Comparison of ENCODE assay signal across 12 cellular contexts in genomic region chr12:93438266-93439050, GRCh38. TPM values are rescaled to one million over a fixed set of nuclear protein-coding genes. Genes with fewer than 3 reads are reported as not detected.
A peak's percentile ranks its signal among the peaks of the same experiment; 100 is the strongest.
DNase-seq lines count a peak whose midpoint lies in the region; ATAC-seq and TF ChIP-seq lines count a peak whose summit lies in the region.
"Had no signal": no experiment of that assay in that cellular context is flagged by ENCODE, and none has a peak within 500 bp of the region (broad histone marks: within the 10 kb centered on the region; RNA-seq: fewer than 3 reads in every experiment).

No MANE protein-coding gene starts in this region.

- ATAC-seq in DND-41 (ENCODE audit: insufficient read depth, low read depth): no peak
- no peak for ATAC-seq in HG02885 (IDR thresholded peaks at IDR 0.05; ENCODE audit: poor library complexity, unreplicated experiment)
- ATAC-seq: esophagus mucosa had no signal

- no peak overlapping the region for H3K4me3 ChIP-seq in DND-41 (ENCODE audit: low read depth in 1 of 2, low read length in 2 of 2)
- H3K4me3 ChIP-seq in prostate gland: no peak overlapping the region

- no peak overlapping the region for H3K27ac ChIP-seq in DND-41 (ENCODE audit: low read length)
- H3K27ac ChIP-seq in prostate gland: no peak overlapping the region

- no peak for TF ChIP-seq CTCF in DND-41 (IDR thresholded peaks at IDR 0.05; ENCODE audit: borderline replicate concordance, extremely low read depth, low read length, poor library complexity, severe bottlenecking)
- no peak for TF ChIP-seq CTCF in neural crest cell (conservative IDR thresholded peaks at IDR 0.05)
- no peak for TF ChIP-seq CTCF in prostate gland (IDR thresholded peaks at IDR 0.05)

- H3K4me1 Mint-ChIP-seq in IgD-negative memory B cell (peaks cover 46 to 65% (median 57%) of the 10 kb centered on the region in 3 donors), neural crest cell (peaks cover 48% of the 10 kb centered on the region)
- H3K4me1 Mint-ChIP-seq in activated naive CD8-positive, alpha-beta T cell treated with anti-CD3 and anti-CD28 coated beads for 36 hours: peaks cover 66% of the 10 kb centered on the region

- DNase-seq in DND-41: no peak
- DNase-seq in activated naive CD8-positive, alpha-beta T cell treated with anti-CD3 and anti-CD28 coated beads for 36 hours: no peak
- DNase-seq in neural crest cell (ENCODE audit: low read depth, low spot score): no peak
- no peak for DNase-seq in prostate gland (ENCODE audit: low spot score)
- no peak for DNase-seq in nucleus accumbens (lab: John Stamatoyannopoulos, UW)
- DNase-seq: central memory CD4-positive, alpha-beta T cell; HCEC 1CT; NCI-H2081 treated with DMSO at 0.1 percent for 48 hours; retina had no signal

- H3K27me3 Mint-ChIP-seq in IgD-negative memory B cell (no peaks in the 10 kb centered on the region), neural crest cell (ENCODE audit: low read depth) (no peaks in the 10 kb centered on the region)
- H3K27me3 Mint-ChIP-seq in activated naive CD8-positive, alpha-beta T cell treated with anti-CD3 and anti-CD28 coated beads for 36 hours: no peaks in the 10 kb centered on the region

- H3K9me3 Mint-ChIP-seq in IgD-negative memory B cell (no peaks in the 10 kb centered on the region), neural crest cell (no peaks in the 10 kb centered on the region)
- no peaks in the 10 kb centered on the region for H3K9me3 Mint-ChIP-seq in activated naive CD8-positive, alpha-beta T cell treated with anti-CD3 and anti-CD28 coated beads for 36 hours

- 73% methylated on average over 3 of the region's 3 CpGs for WGBS in prostate gland

- H3K4me1 ChIP-seq in DND-41 (ENCODE audit: insufficient read depth, low read length) (peaks cover 55% of the 10 kb centered on the region), prostate gland (replicated peaks) (peaks cover 6% of the 10 kb centered on the region)

- H3K4me2 ChIP-seq in DND-41 (ENCODE audit: insufficient read depth, low read length): peak overlapping the region; percentile 72

- H3K36me3 ChIP-seq in DND-41 (ENCODE audit: insufficient read depth, low read length) (no peaks in the 10 kb centered on the region), prostate gland (no peaks in the 10 kb centered on the region)

- TF ChIP-seq POLR2A in prostate gland (IDR thresholded peaks at IDR 0.05): no peak

- H3K36me3 Mint-ChIP-seq in IgD-negative memory B cell (no peaks in the 10 kb centered on the region), neural crest cell (ENCODE audit: low read depth) (no peaks in the 10 kb centered on the region)
- H3K36me3 Mint-ChIP-seq in activated naive CD8-positive, alpha-beta T cell treated with anti-CD3 and anti-CD28 coated beads for 36 hours: peaks cover 21% of the 10 kb centered on the region

- H3K4me3 Mint-ChIP-seq in IgD-negative memory B cell (peak overlapping the region; percentile 76 to 99 (median 87)), neural crest cell (peak overlapping the region; percentile 76)
- H3K4me3 Mint-ChIP-seq in activated naive CD8-positive, alpha-beta T cell treated with anti-CD3 and anti-CD28 coated beads for 36 hours: peak overlapping the region; percentile 6

- intact Hi-C loops in prostate gland (cut with DNase I): no loop called here

- H3K79me2 ChIP-seq in DND-41 (ENCODE audit: insufficient read depth, low read length): peaks cover 83% of the 10 kb centered on the region

- H3K27me3 ChIP-seq in DND-41 (ENCODE audit: insufficient read depth, low read length, poor library complexity) (no peaks in the 10 kb centered on the region), prostate gland (replicated peaks; ENCODE audit: insufficient read depth) (no peaks in the 10 kb centered on the region)

- H3K9ac ChIP-seq in DND-41 (ENCODE audit: low read depth, low read length): no peak overlapping the region

- H4K20me1 ChIP-seq in DND-41 (ENCODE audit: insufficient read depth, low read length): peaks cover 73% of the 10 kb centered on the region

- no peak overlapping the region for H2AFZ ChIP-seq in DND-41 (ENCODE audit: low read depth, low read length)

- no peaks in the 10 kb centered on the region for H3K9me3 ChIP-seq in DND-41 (ENCODE audit: insufficient read depth, low read length, severe bottlenecking)
- H3K9me3 ChIP-seq in prostate gland: no peaks in the 10 kb centered on the region

- H3K27ac Mint-ChIP-seq in IgD-negative memory B cell (peak overlapping the region; percentile 60 to 97 (median 73)), neural crest cell (ENCODE audit: unreplicated experiment) (no peak overlapping the region)
- H3K27ac Mint-ChIP-seq in activated naive CD8-positive, alpha-beta T cell treated with anti-CD3 and anti-CD28 coated beads for 36 hours: no peak overlapping the region

RNA-seq across cellular contexts. Expression of gene UBE2N, which starts 3.3 kb away (rescaled TPM):
- polyA plus RNA-seq in IgD-negative memory B cell: 245 TPM
- total RNA-seq in activated naive CD8-positive, alpha-beta T cell treated with anti-CD3 and anti-CD28 coated beads for 36 hours: 100 to 1,000 TPM; 228 to 235 TPM
- total RNA-seq in neural crest cell (176 and 185 TPM in 2 replicates), prostate gland (10 to 100 TPM; 49.0 to 71.5 TPM)

RNA-seq across cellular contexts. Expression of gene MRPL42, which starts 28.9 kb away (rescaled TPM):
- polyA plus RNA-seq in IgD-negative memory B cell: 84.5 TPM
- 10 to 100 TPM; 92.4 to 93.4 TPM for total RNA-seq in activated naive CD8-positive, alpha-beta T cell treated with anti-CD3 and anti-CD28 coated beads for 36 hours
- total RNA-seq in neural crest cell: 117 and 121 TPM in 2 replicates
- 10 to 100 TPM; 39.8 to 64.9 TPM for total RNA-seq in prostate gland

Comparison
In these comparisons a context has a peak if more than half of its experiments do, and no peak if none do; other contexts are left out.
1. H3K27ac Mint-ChIP-seq: peak in IgD-negative memory B cell (3 of 3); none in activated naive CD8-positive, alpha-beta T cell treated with anti-CD3 and anti-CD28 coated beads for 36 hours (single experiment) and neural crest cell (single experiment).
2. H3K4me3 Mint-ChIP-seq: peak in every context shown above with its lines; median percentile 87 in IgD-negative memory B cell; 76 in neural crest cell; 6 in activated naive CD8-positive, alpha-beta T cell treated with anti-CD3 and anti-CD28 coated beads for 36 hours.